Comparison of ENCODE assay signal across 21 cellular contexts in genomic region chr1:10059329-10059691, GRCh38. TPM values are rescaled to one million over a fixed set of nuclear protein-coding genes. Genes with fewer than 3 reads are reported as not detected.
DNase-seq lines count a peak whose midpoint lies in the region; ATAC-seq, FAIRE-seq and TF ChIP-seq lines count a peak whose summit lies in the region.
"Had no signal": no experiment of that assay in that cellular context is flagged by ENCODE, and none has a peak within 500 bp of the region (broad histone marks: within the 10 kb centered on the region; RNA-seq: fewer than 3 reads in every experiment).

No MANE protein-coding gene starts in this region.

- H3K9me3 ChIP-seq in left ventricle myocardium inferior (replicated peaks) = no peaks in the 10 kb centered on the region
- H3K9me3 ChIP-seq in right cardiac atrium (ENCODE audit: control insufficient read depth, low read length) = no peaks in the 10 kb centered on the region
- H3K9me3 ChIP-seq in small intestine (ENCODE audit: control insufficient read depth, low read depth) = no peaks in the 10 kb centered on the region
- H3K9me3 ChIP-seq: BLaER1 treated with 17β-estradiol and CSF1 and Interleukin-3, amounts not matched to agents 10 nM and 100 nM; Caco-2; sigmoid colon had no signal

- H3K27me3 Mint-ChIP-seq in activated naive CD8-positive, alpha-beta T cell treated with anti-CD3 and anti-CD28 coated beads for 36 hours = no peaks in the 10 kb centered on the region
- H3K27me3 Mint-ChIP-seq: activated naive CD8-positive, alpha-beta T cell; naive thymus-derived CD8-positive, alpha-beta T cell had no signal

- peaks cover 3% of the 10 kb centered on the region for H3K36me3 Mint-ChIP-seq in activated naive CD8-positive, alpha-beta T cell treated with anti-CD3 and anti-CD28 coated beads for 36 hours
- H3K36me3 Mint-ChIP-seq: mesothelial cell of epicardium had no signal

- TF ChIP-seq POLR2A in erythroblast (IDR thresholded peaks at IDR 0.05; ENCODE audit: low read length) = no peak

- no peak for DNase-seq in left ventricle myocardium inferior
- no peak for DNase-seq in Right ventricle myocardium superior
- peak; percentile 59 for DNase-seq in NCI-H446 treated with DMSO at 0.1 percent for 48 hours (lab: John Stamatoyannopoulos, UW)
- DNase-seq in right cardiac atrium = no peak
- no peak for DNase-seq in erythroblast (lab: John Stamatoyannopoulos, UW)
- no peak for DNase-seq in small intestine
- no peak for DNase-seq in SIG-M5 treated with dmso at 0.1 percent for 504 hours (lab: John Stamatoyannopoulos, UW; ENCODE audit: unreplicated experiment)
- no peak for DNase-seq in activated naive CD8-positive, alpha-beta T cell treated with anti-CD3 and anti-CD28 coated beads for 36 hours
- DNase-seq: ACHN; activated CD4-positive, alpha-beta T cell treated with anti-CD3 and anti-CD28 coated beads, Interleukin-2, amount 50 U/mL, for 1 hour; Caco-2; naive thymus-derived CD8-positive, alpha-beta T cell; NCI-H1048; NCI-H82; sigmoid colon had no signal

- intact Hi-C loops in left ventricle myocardium inferior (cut with micrococcal nuclease) = no loop called here
- intact Hi-C loops in Right ventricle myocardium superior (cut with DNase I) = loop anchor here (10.0 kb wide), 1 partner anchor 45 kb away; no protein-coding TSS in a partner anchor
- intact Hi-C loops in right cardiac atrium (cut with DNase I) = no loop called here

- peak overlapping the region; percentile 31 for H3K27ac ChIP-seq in left ventricle myocardium inferior (replicated peaks)
- no peak overlapping the region for H3K27ac ChIP-seq in right cardiac atrium (ENCODE audit: low read length)
- H3K27ac ChIP-seq in small intestine (ENCODE audit: low read depth in 1 of 2, low read length in 1 of 2) = no peak overlapping the region
- H3K27ac ChIP-seq: BLaER1 treated with 17β-estradiol and CSF1 and Interleukin-3, amounts not matched to agents 10 nM and 100 nM; VCaP had no signal

- no peak overlapping the region for H3K4me3 Mint-ChIP-seq in activated naive CD8-positive, alpha-beta T cell treated with anti-CD3 and anti-CD28 coated beads for 36 hours
- H3K4me3 Mint-ChIP-seq: activated naive CD8-positive, alpha-beta T cell; mesothelial cell of epicardium; naive thymus-derived CD8-positive, alpha-beta T cell had no signal

- no peaks in the 10 kb centered on the region for H3K9me3 Mint-ChIP-seq in activated naive CD8-positive, alpha-beta T cell treated with anti-CD3 and anti-CD28 coated beads for 36 hours
- H3K9me3 Mint-ChIP-seq: activated T-helper 2 cell treated with anti-CD3 and anti-CD28 coated beads, Interferon-gamma antibody, Interleukin-2, Interleukin-4, amounts not matched to agents 10 μg/mL and 5 μg/mL and 100 μg/mL, durations not matched to agents 14 hours and 24 hours and 36 hours; mesothelial cell of epicardium; naive thymus-derived CD8-positive, alpha-beta T cell had no signal

- H3K4me1 Mint-ChIP-seq in activated naive CD8-positive, alpha-beta T cell treated with anti-CD3 and anti-CD28 coated beads for 36 hours = peaks cover 12% of the 10 kb centered on the region

- no peak overlapping the region for H3K27ac Mint-ChIP-seq in activated naive CD8-positive, alpha-beta T cell treated with anti-CD3 and anti-CD28 coated beads for 36 hours
- H3K27ac Mint-ChIP-seq: activated naive CD8-positive, alpha-beta T cell; activated T-helper 2 cell treated with anti-CD3 and anti-CD28 coated beads, Interferon-gamma antibody, Interleukin-2, Interleukin-4, amounts not matched to agents 10 μg/mL and 5 μg/mL and 100 μg/mL, durations not matched to agents 14 hours and 24 hours and 36 hours had no signal

- no peaks in the 10 kb centered on the region for H3K27me3 ChIP-seq in left ventricle myocardium inferior (ENCODE audit: low read depth)
- no peaks in the 10 kb centered on the region for H3K27me3 ChIP-seq in right cardiac atrium (ENCODE audit: control insufficient read depth, insufficient read depth)
- no peaks in the 10 kb centered on the region for H3K27me3 ChIP-seq in small intestine (ENCODE audit: control insufficient read depth in 2 of 2, insufficient read depth in 2 of 2, low read length in 2 of 2)
- H3K27me3 ChIP-seq: BLaER1 treated with 17β-estradiol and CSF1 and Interleukin-3, amounts not matched to agents 10 nM and 100 nM; sigmoid colon had no signal

- H3K4me1 ChIP-seq in left ventricle myocardium inferior (peaks cover 64% of the 10 kb centered on the region), right cardiac atrium (ENCODE audit: control insufficient read depth, insufficient read depth, low read length) (peaks cover 11% of the 10 kb centered on the region), small intestine (ENCODE audit: control insufficient read depth in 2 of 2, insufficient read depth in 1 of 2, low read depth in 1 of 2, low read length in 1 of 2) (no peaks in the 10 kb centered on the region)

- no peak for FAIRE-seq in small intestine (lab: Jason Lieb, UNC)
- FAIRE-seq: urothelium cell line had no signal

- 72% methylated on average over 8 of the region's 8 CpGs for WGBS in right cardiac atrium
- 89 to 93% (median 91%) methylated on average over 8 of the region's 8 CpGs for WGBS in small intestine, 3 donors

- ATAC-seq in Right ventricle myocardium superior (ENCODE audit: poor library complexity) = no peak
- peak; percentile 11 to 37 for ATAC-seq in right cardiac atrium
- ATAC-seq: naive thymus-derived CD8-positive, alpha-beta T cell had no signal

- no peak overlapping the region for H3K4me3 ChIP-seq in left ventricle myocardium inferior
- H3K4me3 ChIP-seq in right cardiac atrium (ENCODE audit: low read length) = no peak overlapping the region
- no peak overlapping the region for H3K4me3 ChIP-seq in small intestine (ENCODE audit: low read depth in 1 of 2, low read length in 2 of 2)
- H3K4me3 ChIP-seq: BLaER1 treated with 17β-estradiol and CSF1 and Interleukin-3, amounts not matched to agents 10 nM and 100 nM; sigmoid colon had no signal

- no peak for TF ChIP-seq CTCF in left ventricle myocardium inferior (IDR thresholded peaks at IDR 0.05; ENCODE audit: borderline replicate concordance)

- H3K36me3 ChIP-seq in left ventricle myocardium inferior (no peaks in the 10 kb centered on the region), small intestine (ENCODE audit: control insufficient read depth in 2 of 2, insufficient read depth in 2 of 2, low read length in 2 of 2) (peaks cover 0 to 6% of the 10 kb centered on the region in 2 donors)
- H3K36me3 ChIP-seq: sigmoid colon had no signal

RNA-seq across cellular contexts. Expression of gene UBE4B, which starts 26.6 kb away (rescaled TPM):
- total RNA-seq in left ventricle myocardium inferior (80.3 TPM), Right ventricle myocardium superior (74.3 TPM), right cardiac atrium (10 to 100 TPM; 53.8 to 90.5 (median 65.3) TPM)
- polyA plus RNA-seq in right cardiac atrium (24.1 TPM), small intestine (10 to 100 TPM in 2 of 3 donors, 1 to 10 TPM in 1; 8.6 to 24.2 (median 15.4) TPM)
- 10 to 100 TPM; 32.9 to 35.9 TPM for total RNA-seq in activated naive CD8-positive, alpha-beta T cell treated with anti-CD3 and anti-CD28 coated beads for 36 hours
